Comparison of ENCODE assay signal across 1 cellular context in genomic region chr12:89211456-89211855, GRCh38.
TF ChIP-seq lines count a peak whose summit lies in the region.

No MANE protein-coding gene starts in this region.

TF ChIP-seq in IMR-90, 13 proteins besides CTCF, POLR2A, EP300 and RAD21:
- TF ChIP-seq MAZ (IDR thresholded peaks at IDR 0.05; ENCODE audit: borderline replicate concordance, low read depth, low read length) (no peak), RCOR1 (IDR thresholded peaks at IDR 0.05; ENCODE audit: insufficient replicate concordance, low read length) (no peak), SMC3 (IDR thresholded peaks at IDR 0.05; ENCODE audit: low read depth, low read length) (no peak), FOS (IDR thresholded peaks at IDR 0.05; ENCODE audit: low read depth, low read length) (no peak), CEBPB (IDR thresholded peaks at IDR 0.05; ENCODE audit: low read depth, low read length) (0 out of 2 replicates have a peak, but pooled peaks have one; percentile 11), RFX5 (IDR thresholded peaks at IDR 0.05; ENCODE audit: low read depth, low read length) (no peak), MAFK (IDR thresholded peaks at IDR 0.05; ENCODE audit: low read depth, low read length) (no peak), ELK1 (IDR thresholded peaks at IDR 0.05; ENCODE audit: borderline replicate concordance, low read depth, low read length) (no peak)
